7 cellular contexts compared by ENCODE assay signal in the genomic region with DNA sequence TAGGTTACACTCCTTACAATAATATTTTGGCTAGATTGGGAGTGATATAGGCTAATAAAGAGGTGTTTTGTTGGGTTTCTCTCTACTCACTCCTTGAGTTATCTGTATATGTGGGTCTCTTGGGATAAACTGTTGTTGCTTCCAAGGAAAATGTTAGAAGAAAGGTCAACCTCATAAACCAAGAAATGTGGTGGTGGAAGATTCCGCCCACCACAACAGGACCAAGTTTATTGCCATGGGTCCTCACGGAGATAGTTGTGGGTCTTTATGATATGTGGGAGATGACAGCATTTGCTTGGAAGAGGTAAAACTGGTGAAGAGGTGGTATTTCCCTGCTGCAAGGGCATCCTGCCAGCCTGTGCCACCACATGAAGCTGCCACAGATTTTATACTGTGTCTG.
"Had no signal": no experiment of that assay in that cellular context is flagged by ENCODE, and none has a peak within 500 bp of the region (broad histone marks: within the 10 kb centered on the region; RNA-seq: fewer than 3 reads in every experiment).

No MANE protein-coding gene starts in this region.

- H3K27ac ChIP-seq: GM23248 had no signal

- DNase-seq: GM23248, GOT3, H7, IMR-90 had no signal

- ATAC-seq: HCT116, K562 had no signal

- H3K9me3 ChIP-seq: HAP-1 had no signal

- H3K4me3 ChIP-seq: GM23248, HAP-1, K562 had no signal

- H3K4me1 ChIP-seq: HAP-1 had no signal

- H3K36me3 ChIP-seq: HAP-1 had no signal
